1 cellular context compared by ENCODE assay signal in the genomic region with DNA sequence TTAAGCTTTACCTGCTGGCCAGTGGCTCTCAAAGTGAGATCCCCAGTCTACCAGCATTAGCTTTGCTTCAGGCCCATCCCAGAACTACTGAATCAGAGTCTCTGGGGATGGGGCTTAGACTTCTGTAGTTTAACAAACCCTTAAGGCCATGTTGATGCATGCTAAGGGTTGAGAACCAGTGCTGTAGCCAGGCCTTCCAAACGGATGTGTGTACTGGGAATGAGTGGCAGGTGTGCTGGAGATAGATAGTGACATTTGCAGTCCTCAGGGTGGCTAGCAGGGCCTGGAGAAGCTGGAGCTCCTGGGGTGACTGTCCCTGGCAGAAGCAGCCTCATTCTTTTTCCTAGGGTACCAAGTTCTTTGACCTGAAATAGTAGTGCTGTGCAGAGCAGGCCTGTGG.
TF ChIP-seq lines count a peak whose summit lies in the region.

No MANE protein-coding gene starts in this region.

TF ChIP-seq in SK-N-SH treated with all-trans-retinoic acid at 6 μM for 48 hours, 23 proteins besides CTCF, POLR2A, EP300 and RAD21 (continued from another document):
- TF ChIP-seq, protein P1, sequence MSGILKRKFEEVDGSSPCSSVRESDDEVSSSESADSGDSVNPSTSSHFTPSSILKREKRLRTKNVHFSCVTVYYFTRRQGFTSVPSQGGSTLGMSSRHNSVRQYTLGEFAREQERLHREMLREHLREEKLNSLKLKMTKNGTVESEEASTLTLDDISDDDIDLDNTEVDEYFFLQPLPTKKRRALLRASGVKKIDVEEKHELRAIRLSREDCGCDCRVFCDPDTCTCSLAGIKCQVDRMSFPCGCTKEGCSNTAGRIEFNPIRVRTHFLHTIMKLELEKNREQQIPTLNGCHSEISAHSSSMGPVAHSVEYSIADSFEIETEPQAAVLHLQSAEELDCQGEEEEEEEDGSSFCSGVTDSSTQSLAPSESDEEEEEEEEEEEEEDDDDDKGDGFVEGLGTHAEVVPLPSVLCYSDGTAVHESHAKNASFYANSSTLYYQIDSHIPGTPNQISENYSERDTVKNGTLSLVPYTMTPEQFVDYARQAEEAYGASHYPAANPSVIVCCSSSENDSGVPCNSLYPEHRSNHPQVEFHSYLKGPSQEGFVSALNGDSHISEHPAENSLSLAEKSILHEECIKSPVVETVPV (CRISPR knock-in tag; IDR thresholded peaks at IDR 0.05): no peak
- TF ChIP-seq, protein P2, sequence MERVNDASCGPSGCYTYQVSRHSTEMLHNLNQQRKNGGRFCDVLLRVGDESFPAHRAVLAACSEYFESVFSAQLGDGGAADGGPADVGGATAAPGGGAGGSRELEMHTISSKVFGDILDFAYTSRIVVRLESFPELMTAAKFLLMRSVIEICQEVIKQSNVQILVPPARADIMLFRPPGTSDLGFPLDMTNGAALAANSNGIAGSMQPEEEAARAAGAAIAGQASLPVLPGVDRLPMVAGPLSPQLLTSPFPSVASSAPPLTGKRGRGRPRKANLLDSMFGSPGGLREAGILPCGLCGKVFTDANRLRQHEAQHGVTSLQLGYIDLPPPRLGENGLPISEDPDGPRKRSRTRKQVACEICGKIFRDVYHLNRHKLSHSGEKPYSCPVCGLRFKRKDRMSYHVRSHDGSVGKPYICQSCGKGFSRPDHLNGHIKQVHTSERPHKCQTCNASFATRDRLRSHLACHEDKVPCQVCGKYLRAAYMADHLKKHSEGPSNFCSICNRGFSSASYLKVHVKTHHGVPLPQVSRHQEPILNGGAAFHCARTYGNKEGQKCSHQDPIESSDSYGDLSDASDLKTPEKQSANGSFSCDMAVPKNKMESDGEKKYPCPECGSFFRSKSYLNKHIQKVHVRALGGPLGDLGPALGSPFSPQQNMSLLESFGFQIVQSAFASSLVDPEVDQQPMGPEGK (CRISPR knock-in tag; IDR thresholded peaks at IDR 0.05; ENCODE audit: borderline replicate concordance): no peak
